ENCODE assay signal across 9 cellular contexts in genomic region chr10:13001887-13002212, GRCh38. TPM values are rescaled to one million over a fixed set of nuclear protein-coding genes. Genes with fewer than 3 reads are reported as not detected.
DNase-seq lines count a peak whose midpoint lies in the region; ATAC-seq and TF ChIP-seq lines count a peak whose summit lies in the region.
"Had no signal": no experiment of that assay in that cellular context is flagged by ENCODE, and none has a peak within 500 bp of the region (broad histone marks: within the 10 kb centered on the region; RNA-seq: fewer than 3 reads in every experiment).

No MANE protein-coding gene starts in this region.

- H3K27ac Mint-ChIP-seq in activated T-cell treated with anti-CD3 and anti-CD28 coated beads, Interleukin-2, amount 50 U/mL, for 24 hours, result no peak overlapping the region
- no peak overlapping the region for H3K27ac Mint-ChIP-seq in naive B cell
- H3K27ac Mint-ChIP-seq: activated T-helper 2 cell treated with anti-CD3 and anti-CD28 coated beads, Interferon-gamma antibody, Interleukin-2, Interleukin-4, amounts not matched to agents 10 μg/mL and 5 μg/mL and 100 μg/mL, durations not matched to agents 14 hours and 24 hours and 36 hours had no signal

- DNase-seq in activated T-cell treated with anti-CD3 and anti-CD28 coated beads, Interleukin-2, amount 50 U/mL, for 24 hours, result no peak
- DNase-seq in activated T-cell treated with anti-CD3 and anti-CD28 coated beads, Interleukin-2, amount 50 U/mL, for 48 hours, result no peak
- DNase-seq in dorsolateral prefrontal cortex, result peak in 3 of 10 donors; percentile 27 to 54 (median 32)
- DNase-seq in naive B cell, result no peak
- no peak for DNase-seq in transverse colon

- peaks cover 4% of the 10 kb centered on the region for H3K4me1 Mint-ChIP-seq in activated T-cell treated with anti-CD3 and anti-CD28 coated beads, Interleukin-2, amount 50 U/mL, for 24 hours (ENCODE audit: low read depth)
- H3K4me1 Mint-ChIP-seq in naive B cell, result peaks cover 0 to 17% (median 7%) of the 10 kb centered on the region in 3 donors

- ATAC-seq in naive B cell (ENCODE audit: low read depth in 2 of 2), result no peak
- no peak for ATAC-seq in GM21360 (IDR thresholded peaks at IDR 0.05; ENCODE audit: unreplicated experiment)
- no peak for ATAC-seq in GM18867 (IDR thresholded peaks at IDR 0.05; ENCODE audit: unreplicated experiment)
- no peak for ATAC-seq in GM21447 (IDR thresholded peaks at IDR 0.05; ENCODE audit: unreplicated experiment)

- no peaks in the 10 kb centered on the region for H3K36me3 ChIP-seq in transverse colon

- peak overlapping the region in 57 of 59 donors; percentile 3 to 70 (median 55) for H3K4me3 ChIP-seq in dorsolateral prefrontal cortex
- peak overlapping the region in 3 of 4 donors; percentile 24 to 41 (median 39) for H3K4me3 ChIP-seq in transverse colon

- in situ Hi-C loops in transverse colon (cut with MboI; ENCODE audit: low pct_ligation_motif_present in 1 of 4, low pct_unique_long_range_greater_than_20kb in 1 of 4, low sequenced_read_pairs in 3 of 4), result no loop called here

- 6 to 7% methylated on average over 4 to 8 of the region's 9 CpGs for WGBS in transverse colon (ENCODE audit: low coverage in 1 of 2), 2 donors

- H3K4me3 Mint-ChIP-seq in activated T-cell treated with anti-CD3 and anti-CD28 coated beads, Interleukin-2, amount 50 U/mL, for 24 hours, result peak overlapping the region; percentile 25
- H3K4me3 Mint-ChIP-seq in naive B cell, result peak overlapping the region in 5 of 8 donors; percentile 16 to 62 (median 35)

- H3K27me3 ChIP-seq in dorsolateral prefrontal cortex (peaks cover 0 to 24% (median 0%) of the 10 kb centered on the region in 45 donors), transverse colon (peaks cover 45% of the 10 kb centered on the region)

- intact Hi-C loops in dorsolateral prefrontal cortex (cut with DNase I), result no loop called here
- intact Hi-C loops in transverse colon (cut with DNase I; ENCODE audit: low total_unique reads), result no loop called here

- H3K27ac ChIP-seq in dorsolateral prefrontal cortex, result peak overlapping the region in 19 of 59 donors; percentile 2 to 79 (median 62)
- H3K27ac ChIP-seq in transverse colon, result no peak overlapping the region

- no peaks in the 10 kb centered on the region for H3K36me3 Mint-ChIP-seq in activated T-cell treated with anti-CD3 and anti-CD28 coated beads, Interleukin-2, amount 50 U/mL, for 24 hours (ENCODE audit: low read depth)
- no peaks in the 10 kb centered on the region for H3K36me3 Mint-ChIP-seq in naive B cell

- H3K9me3 Mint-ChIP-seq in activated T-cell treated with anti-CD3 and anti-CD28 coated beads, Interleukin-2, amount 50 U/mL, for 24 hours, result no peaks in the 10 kb centered on the region
- H3K9me3 Mint-ChIP-seq in naive B cell, result peaks cover 0 to 4% (median 0%) of the 10 kb centered on the region in 7 donors
- H3K9me3 Mint-ChIP-seq: activated T-helper 2 cell treated with anti-CD3 and anti-CD28 coated beads, Interferon-gamma antibody, Interleukin-2, Interleukin-4, amounts not matched to agents 10 μg/mL and 5 μg/mL and 100 μg/mL, durations not matched to agents 14 hours and 24 hours and 36 hours had no signal

- H3K9me3 ChIP-seq in transverse colon, result no peaks in the 10 kb centered on the region

- peaks cover 78% of the 10 kb centered on the region for H3K27me3 Mint-ChIP-seq in activated T-cell treated with anti-CD3 and anti-CD28 coated beads, Interleukin-2, amount 50 U/mL, for 24 hours
- peaks cover 23 to 77% (median 70%) of the 10 kb centered on the region in 3 donors for H3K27me3 Mint-ChIP-seq in naive B cell

- TF ChIP-seq POLR2A in transverse colon (IDR thresholded peaks at IDR 0.05), result no peak

- H3K4me1 ChIP-seq in transverse colon, result peaks cover 0 to 7% (median 5%) of the 10 kb centered on the region in 4 donors

- no peak for TF ChIP-seq EP300 in transverse colon (IDR thresholded peaks at IDR 0.05; ENCODE audit: low read depth)

- TF ChIP-seq CTCF in dorsolateral prefrontal cortex (IDR thresholded peaks at IDR 0.05 in 54 of 56, conservative IDR thresholded peaks at IDR 0.05 in 2 of 56; ENCODE audit: low read depth in 1 of 56, partially characterized antibody in 56 of 56), result peak in 10 of 56 donors; percentile 7 to 32 (median 16)
- TF ChIP-seq CTCF in transverse colon (IDR thresholded peaks at IDR 0.05), result no peak

RNA-seq across cellular contexts. Expression of gene CCDC3, which starts 0.3 kb away (rescaled TPM):
- 10 to 100 TPM; 13.6 to 72.4 (median 49.8) TPM for total RNA-seq in dorsolateral prefrontal cortex
- not detected for polyA plus RNA-seq in naive B cell (ENCODE audit: low read depth in 6 of 6)
- total RNA-seq in transverse colon, result 1 to 10 TPM in 2 of 4 donors, under 1 TPM in 2; 0.75 to 2.2 (median 1.3) TPM

Comparison
In these comparisons a context has a peak if more than half of its experiments do, and no peak if none do; other contexts are left out.
1. RNA of gene CCDC3, which starts 0.3 kb away (total RNA-seq): 13.6 to 72.4 TPM in dorsolateral prefrontal cortex; 0.75 to 2.2 TPM in transverse colon; every median in the first group is over 4 times any median in the second.